In the genomic region with DNA sequence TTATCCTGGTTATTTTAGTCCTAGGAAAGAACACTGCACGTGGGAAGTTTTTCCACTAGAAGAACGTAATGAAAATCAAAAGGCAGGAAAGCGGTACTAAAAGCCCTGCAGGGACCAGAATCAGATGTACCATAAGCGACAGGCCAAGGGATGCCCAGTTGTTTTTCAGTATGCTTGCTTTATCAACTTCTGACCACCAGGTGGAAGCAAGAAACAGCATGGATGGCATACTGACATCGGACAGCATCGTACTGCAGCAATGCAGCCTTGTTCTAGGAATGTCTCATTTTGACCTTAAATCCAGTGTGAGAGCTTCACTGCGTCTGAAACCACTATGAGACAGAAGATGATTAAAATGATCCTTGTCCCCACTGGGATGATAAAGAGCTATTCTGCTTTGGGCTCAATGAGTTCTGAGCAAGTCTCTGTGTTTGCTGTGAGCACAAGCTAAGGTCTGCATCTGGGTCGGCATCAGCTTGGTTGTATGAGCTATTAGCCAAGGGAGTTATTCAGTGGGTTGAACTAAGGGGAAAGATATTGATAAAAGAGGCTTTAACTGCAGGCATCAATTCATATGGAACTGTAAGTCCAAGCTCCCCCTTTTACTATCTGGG, we compare ENCODE assay signal across 8 cellular contexts. TPM values are rescaled to one million over a fixed set of nuclear protein-coding genes. Genes with fewer than 3 reads are reported as not detected.
A peak's percentile ranks its signal among the peaks of the same experiment; 100 is the strongest.
DNase-seq lines count a peak whose midpoint lies in the region; ATAC-seq and TF ChIP-seq lines count a peak whose summit lies in the region.

No MANE protein-coding gene starts in this region.

- WGBS in upper lobe of left lung, 2 donors = 12 to 15% methylated on average over 8 of the region's 8 CpGs

- no peaks in the 10 kb centered on the region for H3K36me3 ChIP-seq in upper lobe of left lung

- no peaks in the 10 kb centered on the region for H3K9me3 ChIP-seq in upper lobe of left lung

- DNase-seq in AG09319 (ENCODE audit: extremely low read depth, low read depth) = peak; percentile 60
- DNase-seq in GM13976 (ENCODE audit: low spot score) = peak; percentile 70
- DNase-seq in NCI-H510A treated with DMSO at 0.1 percent for 48 hours (lab: John Stamatoyannopoulos, UW) = peak; percentile 55
- peak; percentile 4 to 19 for DNase-seq in activated CD4-positive, alpha-beta T cell treated with anti-CD3 and anti-CD28 coated beads, Interleukin-2, amount 50 U/mL, for 4 hours
- DNase-seq in mucosa of gallbladder (ENCODE audit: low spot score) = peak; percentile 55
- peak in 1 of 2 donors; percentile 28 for DNase-seq in upper lobe of left lung

- H3K27ac ChIP-seq in upper lobe of left lung = no peak overlapping the region

- peaks cover 0 to 6% (median 0%) of the 10 kb centered on the region in 4 donors for H3K4me1 ChIP-seq in upper lobe of left lung

- TF ChIP-seq CTCF in AG09319 (IDR thresholded peaks at IDR 0.05; ENCODE audit: low read depth, low read length) (peak; percentile 83), GM13976 (IDR thresholded peaks at IDR 0.05; ENCODE audit: borderline replicate concordance, control extremely low read depth, extremely low read depth, insufficient read depth, missing control alignments) (peak; percentile 62), upper lobe of left lung (IDR thresholded peaks at IDR 0.05) (peak; percentile 59 to 83 (median 72))

- TF ChIP-seq POLR2A in upper lobe of left lung (IDR thresholded peaks at IDR 0.05) = no peak

- no peak overlapping the region for H3K4me3 ChIP-seq in upper lobe of left lung

- no peaks in the 10 kb centered on the region for H3K27me3 ChIP-seq in upper lobe of left lung

- in situ Hi-C loops in GM13976 (cut with MboI; ENCODE audit: low sequenced_read_pairs, unreplicated experiment) = no loop called here

- ATAC-seq in HG03159 (IDR thresholded peaks at IDR 0.05; ENCODE audit: unreplicated experiment) = peak; percentile 83
- ATAC-seq in esophagus mucosa = peak; percentile 78
- peak; percentile 70 to 89 for ATAC-seq in upper lobe of left lung (ENCODE audit: low FRiP score in 2 of 2)

- no peak for TF ChIP-seq EP300 in upper lobe of left lung (IDR thresholded peaks at IDR 0.05)

RNA-seq across cellular contexts. Expression of gene CDK15, which starts 54.3 kb away (rescaled TPM):
- total RNA-seq in esophagus mucosa = 0.12 TPM
- 3.1 TPM for total RNA-seq in mucosa of gallbladder
- 1 to 10 TPM in 4 of 6 donors, under 1 TPM in 2; 0.10 to 3.4 (median 1.3) TPM for total RNA-seq in upper lobe of left lung
